Comparison of ENCODE assay signal across 26 cellular contexts in genomic region chr11:94179696-94180095, GRCh38. TPM values are rescaled to one million over a fixed set of nuclear protein-coding genes. Genes with fewer than 3 reads are reported as not detected.
A peak's percentile ranks its signal among the peaks of the same experiment; 100 is the strongest.
DNase-seq lines count a peak whose midpoint lies in the region; ATAC-seq and TF ChIP-seq lines count a peak whose summit lies in the region.
"Had no signal": no experiment of that assay in that cellular context is flagged by ENCODE, and none has a peak within 500 bp of the region (broad histone marks: within the 10 kb centered on the region; RNA-seq: fewer than 3 reads in every experiment).

No MANE protein-coding gene starts in this region.

- H3K36me3 ChIP-seq in IMR-90 (ENCODE audit: control insufficient read depth, insufficient read depth, low read length) = peaks cover 26% of the 10 kb centered on the region
- peaks cover 9% of the 10 kb centered on the region; the same call in 1 of the 2 replicates for H3K36me3 ChIP-seq in SJCRH30
- H3K36me3 ChIP-seq in esophagus muscularis mucosa = peaks cover 16 to 43% (median 26%) of the 10 kb centered on the region in 4 donors

- H3K27ac Mint-ChIP-seq in HFFc6 = no peak overlapping the region
- H3K27ac Mint-ChIP-seq: CD14-positive monocyte; CD8-positive, alpha-beta memory T cell had no signal

- H2BK20ac ChIP-seq in IMR-90 (ENCODE audit: low read depth, low read length) = no peak overlapping the region

- H3K23ac ChIP-seq in IMR-90 (ENCODE audit: low read depth, low read length) = peak overlapping the region; percentile 19; the same call in 1 of the 2 replicates

- H3K56ac ChIP-seq in IMR-90 (ENCODE audit: extremely low read depth, insufficient read depth, low read length) = no peak overlapping the region

- no peak for TF ChIP-seq RAD21 in IMR-90 (IDR thresholded peaks at IDR 0.05; ENCODE audit: low read length)

- peaks cover 18% of the 10 kb centered on the region for H3K9me1 ChIP-seq in IMR-90 (ENCODE audit: insufficient read depth, low read length)

- H2BK15ac ChIP-seq in IMR-90 (ENCODE audit: low read depth, low read length) = no peak overlapping the region

- H3K9me3 Mint-ChIP-seq in HFFc6 = no peaks in the 10 kb centered on the region
- H3K9me3 Mint-ChIP-seq: CD8-positive, alpha-beta memory T cell had no signal

- no peak overlapping the region for H4K5ac ChIP-seq in IMR-90 (ENCODE audit: low read depth, low read length)

- H2AFZ ChIP-seq in IMR-90 (replicated peaks; ENCODE audit: low read length, poor library complexity) = no peak overlapping the region

- peaks cover 17% of the 10 kb centered on the region for H3K4me1 ChIP-seq in IMR-90 (ENCODE audit: control insufficient read depth, insufficient read depth, low read length)
- peaks cover 31% of the 10 kb centered on the region for H3K4me1 ChIP-seq in SJCRH30
- peaks cover 0 to 25% (median 21%) of the 10 kb centered on the region in 4 donors for H3K4me1 ChIP-seq in esophagus muscularis mucosa
- H3K4me1 ChIP-seq: BE2C had no signal

- no peaks in the 10 kb centered on the region for H3K27me3 Mint-ChIP-seq in HFFc6 (ENCODE audit: insufficient read depth)
- H3K27me3 Mint-ChIP-seq: CD4-positive, alpha-beta memory T cell; CD4-positive, CD25-positive, alpha-beta regulatory T cell; CD8-positive, alpha-beta memory T cell had no signal

- peaks cover 12% of the 10 kb centered on the region for H3K36me3 Mint-ChIP-seq in HFFc6 (ENCODE audit: low read depth)

- H2BK120ac ChIP-seq in IMR-90 (ENCODE audit: low read depth, low read length) = no peak overlapping the region

- peaks cover 26 to 67% of the 10 kb centered on the region in 2 experiments for H3K79me1 ChIP-seq in IMR-90 (ENCODE audit: low read depth in 1 of 2, low read length in 2 of 2)

- peaks cover 35% of the 10 kb centered on the region for H3K4me1 Mint-ChIP-seq in HFFc6 (ENCODE audit: low read depth)

- no peak overlapping the region for H3K4ac ChIP-seq in IMR-90 (ENCODE audit: low read depth, low read length)

- in situ Hi-C loops in IMR-90 (cut with MboI; ENCODE audit: low sequenced_read_pairs) = loop anchor here (10.0 kb wide), 2 partner anchors 245 to 255 kb away; no protein-coding TSS in a partner anchor
- in situ Hi-C loops in GM13976 (cut with MboI; ENCODE audit: low sequenced_read_pairs, unreplicated experiment) = loop anchor here (10.0 kb wide), 1 partner anchor 325 kb away; no protein-coding TSS in a partner anchor

- H2AK5ac ChIP-seq in IMR-90 (ENCODE audit: low read depth, low read length) = no peak overlapping the region; the same call in 1 of the 2 replicates

- H3K9me3 ChIP-seq in IMR-90 (ENCODE audit: control insufficient read depth, insufficient read depth, low read length) (no peaks in the 10 kb centered on the region), SJCRH30 (replicated peaks) (no peaks in the 10 kb centered on the region), esophagus muscularis mucosa (no peaks in the 10 kb centered on the region)
- H3K9me3 ChIP-seq: BE2C, BLaER1 had no signal

- intact Hi-C loops in IMR-90 (cut with micrococcal nuclease) = loop anchor here (5.0 kb wide), 1 partner anchor 272 kb away; no protein-coding TSS in a partner anchor
- intact Hi-C loops in esophagus muscularis mucosa (cut with DNase I) = loop anchor here (10.0 kb wide), 1 partner anchor 235 kb away; no protein-coding TSS in a partner anchor

- TF ChIP-seq POLR2A in IMR-90 (IDR thresholded peaks at IDR 0.05; ENCODE audit: low read depth, low read length) (no peak), esophagus muscularis mucosa (IDR thresholded peaks at IDR 0.05; ENCODE audit: low read depth) (no peak)

- no peak overlapping the region for H2BK5ac ChIP-seq in IMR-90 (ENCODE audit: low read depth, low read length, poor library complexity, severe bottlenecking)

- H3K4me3 ChIP-seq in IMR-90 (ENCODE audit: insufficient read depth, low read depth, low read length) (no peak overlapping the region), SJCRH30 (no peak overlapping the region), esophagus muscularis mucosa (no peak overlapping the region)
- H3K4me3 ChIP-seq: BLaER1, GM12878 had no signal

- H2AK9ac ChIP-seq in IMR-90 (replicated peaks; ENCODE audit: low read depth, low read length, poor library complexity) = no peak overlapping the region

- no peak overlapping the region for H3K14ac ChIP-seq in IMR-90 (replicated peaks; ENCODE audit: low read depth, low read length)

- no peak for DNase-seq in IMR-90
- DNase-seq in SJCRH30 = peak; percentile 28 to 64
- DNase-seq in esophagus muscularis mucosa (ENCODE audit: extremely low spot score) = peak; percentile 39
- peak; percentile 46 for DNase-seq in myocyte (ENCODE audit: low read depth)
- DNase-seq in activated naive CD4-positive, alpha-beta T cell treated with Interleukin-2 at 50 U/mL for 16 hours = no peak
- DNase-seq in HFFc6 = no peak
- DNase-seq in GM13976 (ENCODE audit: low spot score) = no peak
- no peak for DNase-seq in SIG-M5 treated with dmso at 0.1 percent for 504 hours (lab: John Stamatoyannopoulos, UW; ENCODE audit: unreplicated experiment)
- DNase-seq: 8988T; ACHN; BE2C; C1 segment of cervical spinal cord; CD4-positive, alpha-beta memory T cell; CD4-positive, CD25-positive, alpha-beta regulatory T cell; CD8-positive, alpha-beta memory T cell; COR-L47; DMS 273 treated with DMSO at 0.1 percent for 48 hours; DMS153; DMS53; DMS79; DND-41; EL; GDM1 had no signal

- H3K27ac ChIP-seq in IMR-90 (ENCODE audit: insufficient read depth, low read length) (no peak overlapping the region), SJCRH30 (peak overlapping the region; percentile 39), esophagus muscularis mucosa (replicated peaks in 1 of 4) (no peak overlapping the region)
- H3K27ac ChIP-seq: BLaER1 had no signal

- no peak for TF ChIP-seq EP300 in esophagus muscularis mucosa (IDR thresholded peaks at IDR 0.05)

- H4K20me1 ChIP-seq in IMR-90 (ENCODE audit: insufficient read depth, low read length) = peaks cover 15% of the 10 kb centered on the region

- H3K4me2 ChIP-seq in IMR-90 (ENCODE audit: low read depth, low read length) = no peak overlapping the region
- H3K4me2 ChIP-seq: BLaER1 had no signal

- BruUV-seq in IMR-90 (replicated peaks; lab: Mats Ljungman, UMichigan) = no TSS peak

- ATAC-seq in IMR-90 (ENCODE audit: low read depth) = no peak
- ATAC-seq: GM12878 had no signal

- dilution Hi-C loops in IMR-90 (cut with HindIII; ENCODE audit: low sequenced_read_pairs, unreplicated experiment) = no loop called here

- no peaks in the 10 kb centered on the region for H3K27me3 ChIP-seq in IMR-90 (ENCODE audit: control insufficient read depth, insufficient read depth, low read length)
- H3K27me3 ChIP-seq in SJCRH30 = no peaks in the 10 kb centered on the region
- no peaks in the 10 kb centered on the region for H3K27me3 ChIP-seq in esophagus muscularis mucosa
- H3K27me3 ChIP-seq: BE2C, BLaER1 had no signal

- CTCF ChIA-PET in IMR-90 (lab: Yijun Ruan, JAX) = no interaction called here

- TF ChIP-seq CTCF in IMR-90 (conservative IDR thresholded peaks at IDR 0.05; ENCODE audit: low read depth, low read length) (no peak), esophagus muscularis mucosa (IDR thresholded peaks at IDR 0.05) (no peak), HFFc6 (IDR thresholded peaks at IDR 0.05) (no peak), GM13976 (IDR thresholded peaks at IDR 0.05; ENCODE audit: borderline replicate concordance, control extremely low read depth, extremely low read depth, insufficient read depth, missing control alignments) (no peak)

- H4K91ac ChIP-seq in IMR-90 (ENCODE audit: insufficient read depth, low read depth, low read length) = no peak overlapping the region

- 94% methylated on average over 6 of the region's 12 CpGs; no CpG with 5 or more reads in 1 of the 2 experiments for WGBS in IMR-90 (ENCODE audit: extremely low coverage in 2 of 2, insufficient read length in 1 of 2), 2 experiments
- WGBS in esophagus muscularis mucosa = 94% methylated on average over 12 of the region's 12 CpGs

- H3K18ac ChIP-seq in IMR-90 (ENCODE audit: low read depth, low read length) = no peak overlapping the region

- no peak overlapping the region for H3K4me3 Mint-ChIP-seq in HFFc6
- H3K4me3 Mint-ChIP-seq: CD14-positive monocyte; CD4-positive, alpha-beta memory T cell; CD4-positive, CD25-positive, alpha-beta regulatory T cell; CD8-positive, alpha-beta memory T cell had no signal

- H4K8ac ChIP-seq in IMR-90 (ENCODE audit: low read depth in 2 of 2, low read length in 2 of 2) = no peak overlapping the region

- H3K9ac ChIP-seq in IMR-90 (ENCODE audit: low read depth, low read length) = no peak overlapping the region
- H3K9ac ChIP-seq: BLaER1 had no signal

- POLR2A ChIA-PET in IMR-90 (lab: Charles Lee; ENCODE audit: unreplicated experiment) = no interaction called here

TF ChIP-seq in IMR-90, 13 proteins besides CTCF, POLR2A, EP300 and RAD21:
- no peak for TF ChIP-seq BHLHE40 (IDR thresholded peaks at IDR 0.05; ENCODE audit: low read depth, low read length)
- TF ChIP-seq ELK1 (IDR thresholded peaks at IDR 0.05; ENCODE audit: borderline replicate concordance, low read depth, low read length) = no peak
- no peak for TF ChIP-seq MAFK (IDR thresholded peaks at IDR 0.05; ENCODE audit: low read depth, low read length)
- TF ChIP-seq NFE2L2 (IDR thresholded peaks at IDR 0.05; ENCODE audit: low read depth, low read length) = no peak
- no peak for TF ChIP-seq CHD1 (IDR thresholded peaks at IDR 0.05; ENCODE audit: low read depth, low read length)
- no peak for TF ChIP-seq MXI1 (IDR thresholded peaks at IDR 0.05; ENCODE audit: borderline replicate concordance, low read depth, low read length)
- TF ChIP-seq RFX5 (IDR thresholded peaks at IDR 0.05; ENCODE audit: low read depth, low read length) = no peak
- no peak for TF ChIP-seq FOS (IDR thresholded peaks at IDR 0.05; ENCODE audit: low read depth, low read length)

RNA-seq across cellular contexts. Expression of gene PANX1, which starts 51.1 kb away (rescaled TPM):
- total RNA-seq in IMR-90 (2012; rRNA removed) (70.3 and 70.8 TPM in 2 replicates), esophagus muscularis mucosa (10 to 100 TPM; 25.7 to 35.6 (median 29.7) TPM), myocyte (58.4 and 63.1 TPM in 2 replicates)
- polyA plus RNA-seq in IMR-90 (2012; rRNA removed) = 26.3 and 29.8 TPM in 2 replicates
- 13.5 and 16.4 TPM in 2 replicates for polyA plus RNA-seq in IMR-90 (2012; cell fraction: cytosol; rRNA removed)
- polyA plus RNA-seq in IMR-90 (2012; cell fraction: nucleus; rRNA removed; ENCODE audit: low replicate concordance) = 5.1 and 13.1 TPM in 2 replicates
- total RNA-seq in SJCRH30 (2014; rRNA removed; shearing (Covaris generic)) = 22.1 and 22.5 TPM in 2 replicates
- polyA plus RNA-seq in myocyte (2012) = 15.7 TPM
- 10 to 100 TPM; 22.5 to 26.7 (median 24.5) TPM for total RNA-seq in HFFc6 (2021; fragmentation: NEBNext Ultra II Directional; extraction: Animal tissue kit (Norgen Biotek cat#: 25700))

Comparison
In these comparisons a context has a peak if more than half of its experiments do, and no peak if none do; other contexts are left out.
1. DNase-seq: peak in SJCRH30 (2 of 2), esophagus muscularis mucosa (single experiment) and myocyte (single experiment); none in IMR-90 (single experiment), activated naive CD4-positive, alpha-beta T cell treated with Interleukin-2 at 50 U/mL for 16 hours (single experiment), HFFc6 (single experiment), GM13976 (single experiment) and SIG-M5 treated with dmso at 0.1 percent for 504 hours (single experiment).